23 cellular contexts compared by ENCODE assay signal in the genomic region with DNA sequence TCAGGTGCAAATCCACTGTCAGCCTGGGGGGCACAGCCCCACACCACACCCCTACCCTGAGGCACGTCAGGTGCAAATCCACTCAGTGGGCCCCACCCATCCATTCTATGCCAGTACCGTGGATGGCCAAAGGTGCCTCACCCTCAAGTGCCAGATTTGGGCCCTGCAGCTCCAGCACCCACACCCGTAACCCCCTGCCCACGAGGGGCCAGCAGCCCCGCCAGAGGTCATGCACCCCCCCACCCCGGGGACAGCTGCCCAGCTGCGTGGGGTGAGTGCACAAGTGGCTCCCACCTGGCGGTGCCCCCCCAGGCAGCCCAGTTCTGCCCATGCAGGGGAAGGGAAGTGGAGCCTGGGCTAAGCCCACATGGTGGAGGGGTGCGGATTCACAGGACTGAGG.
"Had no signal": no experiment of that assay in that cellular context is flagged by ENCODE, and none has a peak within 500 bp of the region (broad histone marks: within the 10 kb centered on the region; RNA-seq: fewer than 3 reads in every experiment).

No MANE protein-coding gene starts in this region.

- H3K27ac ChIP-seq: colonic mucosa, coronary artery, epithelial cell of prostate, esophagus muscularis mucosa, esophagus squamous epithelium, foreskin keratinocyte, gastrocnemius medialis, gastroesophageal sphincter had no signal

- H3K4me3 Mint-ChIP-seq: dendritic cell treated with granulocyte-macrophage colony-stimulating factor and Interleukin-4, amounts not matched to agents 40 ng/mL and 50 ng/mL, for 4 days; effector memory CD8-positive, alpha-beta T cell; endodermal cell had no signal

- H3K27ac Mint-ChIP-seq: dendritic cell treated with granulocyte-macrophage colony-stimulating factor and Interleukin-4, amounts not matched to agents 40 ng/mL and 50 ng/mL, for 4 days; endodermal cell had no signal

- H3K4me1 ChIP-seq: colonic mucosa, esophagus squamous epithelium, foreskin keratinocyte, gastrocnemius medialis, gastroesophageal sphincter had no signal

- ATAC-seq: effector memory CD8-positive, alpha-beta T cell; esophagus mucosa; foreskin keratinocyte; gastrocnemius medialis; gastroesophageal sphincter had no signal

- H3K36me3 ChIP-seq: colonic mucosa, esophagus squamous epithelium, gastrocnemius medialis had no signal

- H3K4me1 Mint-ChIP-seq: endodermal cell had no signal

- DNase-seq: colonic mucosa; cortex of kidney; dermis blood vessel endothelial cell; dorsolateral prefrontal cortex; effector CD4-positive, alpha-beta T cell; effector CD8-positive, alpha-beta T cell; effector memory CD4-positive, alpha-beta T cell; effector memory CD8-positive, alpha-beta T cell; endodermal cell; erythroblast; esophagus squamous epithelium; foreskin fibroblast; foreskin keratinocyte; foreskin melanocyte; gastrocnemius medialis; glutamatergic neuron; head of caudate nucleus had no signal

- H3K27me3 Mint-ChIP-seq: dendritic cell treated with granulocyte-macrophage colony-stimulating factor and Interleukin-4, amounts not matched to agents 40 ng/mL and 50 ng/mL, for 4 days; effector memory CD8-positive, alpha-beta T cell had no signal

- H3K4me3 ChIP-seq: colonic mucosa, coronary artery, dorsolateral prefrontal cortex, esophagus muscularis mucosa, esophagus squamous epithelium, gastrocnemius medialis, gastroesophageal sphincter had no signal

- H3K27me3 ChIP-seq: colonic mucosa, dorsolateral prefrontal cortex, esophagus muscularis mucosa, esophagus squamous epithelium, gastrocnemius medialis, gastroesophageal sphincter had no signal

- H3K9me3 ChIP-seq: colonic mucosa, esophagus muscularis mucosa, esophagus squamous epithelium, gastrocnemius medialis, gastroesophageal sphincter had no signal
